ENCODE assay signal across 8 cellular contexts in genomic region chr7:93043393-93043985, GRCh38.
A peak's percentile ranks its signal among the peaks of the same experiment; 100 is the strongest.
DNase-seq lines count a peak whose midpoint lies in the region; ATAC-seq and TF ChIP-seq lines count a peak whose summit lies in the region.

No MANE protein-coding gene starts in this region.

- H3K27ac ChIP-seq in ascending aorta (no peak overlapping the region), left ventricle myocardium inferior (replicated peaks) (no peak overlapping the region)

- H3K27me3 ChIP-seq in H7 (ENCODE audit: control insufficient read depth, insufficient read depth, low read length), result peaks cover 3% of the 10 kb centered on the region; the same call in 1 of the 2 replicates
- no peaks in the 10 kb centered on the region for H3K27me3 ChIP-seq in ascending aorta
- no peaks in the 10 kb centered on the region for H3K27me3 ChIP-seq in left ventricle myocardium inferior (ENCODE audit: low read depth)

- H3K4me3 ChIP-seq in H7 (ENCODE audit: insufficient read depth, low read depth, low read length) (peak overlapping the region; percentile 37), ascending aorta (peak overlapping the region; percentile 45 to 47), left ventricle myocardium inferior (peak overlapping the region; percentile 52)

- intact Hi-C loops in ascending aorta (cut with DNase I) (no loop called here), left ventricle myocardium inferior (cut with micrococcal nuclease) (no loop called here), sciatic nerve (cut with DNase I) (no loop called here)

- ATAC-seq in sciatic nerve, result peak; percentile 41
- no peak for ATAC-seq in HG03378 (IDR thresholded peaks at IDR 0.05; ENCODE audit: unreplicated experiment)

- H3K4me1 ChIP-seq in ascending aorta (no peaks in the 10 kb centered on the region), left ventricle myocardium inferior (peaks cover 5% of the 10 kb centered on the region)

- DNase-seq in H7 (peak; percentile 82), ascending aorta (ENCODE audit: low spot score in 2 of 2) (no peak), left ventricle myocardium inferior (peak; percentile 18), sciatic nerve (ENCODE audit: low spot score) (no peak), midbrain (lab: John Stamatoyannopoulos, UW) (no peak), NCI-H1930 (lab: John Stamatoyannopoulos, UW) (no peak)
- no peak for DNase-seq in activated CD4-positive, alpha-beta T cell treated with anti-CD3 and anti-CD28 coated beads for 4 hours

- H3K36me3 ChIP-seq in H7 (replicated peaks; ENCODE audit: control insufficient read depth, insufficient read depth, low read length) (no peaks in the 10 kb centered on the region), ascending aorta (no peaks in the 10 kb centered on the region), left ventricle myocardium inferior (no peaks in the 10 kb centered on the region)

- H3K9me3 ChIP-seq in ascending aorta (no peaks in the 10 kb centered on the region), left ventricle myocardium inferior (replicated peaks) (no peaks in the 10 kb centered on the region)

- TF ChIP-seq CTCF in ascending aorta (IDR thresholded peaks at IDR 0.05) (no peak), left ventricle myocardium inferior (IDR thresholded peaks at IDR 0.05; ENCODE audit: borderline replicate concordance) (no peak)

Comparison
In these comparisons a context has a peak if more than half of its experiments do, and no peak if none do; other contexts are left out.
1. DNase-seq: peak in H7 (single experiment) and left ventricle myocardium inferior (single experiment); none in ascending aorta (0 of 2), sciatic nerve (single experiment), activated CD4-positive, alpha-beta T cell treated with anti-CD3 and anti-CD28 coated beads for 4 hours (0 of 2), midbrain (single experiment) and NCI-H1930 (0 of 2).
2. Peak in every context shown above with its lines, with median percentiles within 50 percentile points of each other: H3K4me3 ChIP-seq.